Comparison of ENCODE assay signal across 8 cellular contexts in the genomic region with DNA sequence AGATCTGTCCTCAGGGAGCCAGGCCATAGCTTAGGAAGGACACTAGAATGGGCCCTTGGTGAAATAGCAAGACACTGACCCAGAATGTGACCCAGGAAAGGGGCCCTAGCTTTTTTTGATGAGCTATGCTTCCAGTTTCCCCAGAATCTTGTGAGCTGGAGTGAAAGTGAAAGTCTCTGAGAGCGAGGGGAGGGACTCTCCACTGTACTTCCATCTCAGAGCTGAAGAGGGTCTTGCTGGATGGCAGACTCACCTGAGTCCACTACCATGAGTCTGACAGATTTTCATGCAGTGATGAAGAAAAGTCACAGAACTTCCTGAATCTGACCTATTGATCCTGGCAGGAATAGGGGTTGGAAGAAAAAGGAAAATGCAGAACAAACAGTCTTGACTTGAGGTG. TPM values are rescaled to one million over a fixed set of nuclear protein-coding genes. Genes with fewer than 3 reads are reported as not detected.
DNase-seq lines count a peak whose midpoint lies in the region; ATAC-seq and TF ChIP-seq lines count a peak whose summit lies in the region.

No MANE protein-coding gene starts in this region.

- peaks cover 51% of the 10 kb centered on the region for H3K4me1 Mint-ChIP-seq in activated CD4-positive, alpha-beta T cell treated with anti-CD3 and anti-CD28 coated beads, Interleukin-2, amount 10 ng/mL, durations not matched to agents 24 days and 14 days
- H3K4me1 Mint-ChIP-seq in naive thymus-derived CD4-positive, alpha-beta T cell = peaks cover 31 to 53% (median 50%) of the 10 kb centered on the region in 7 donors

- CTCF ChIA-PET in naive thymus-derived CD4-positive, alpha-beta T cell (lab: Charles Lee) = interaction anchor here (0.6 to 6.3 kb wide), 8 partner anchors 13 to 271 kb away, joined by 3 to 73 read pairs (median 4); a partner anchor contains a TSS

- peak overlapping the region; percentile 53 for H3K4me3 ChIP-seq in GM12865 (ENCODE audit: low read depth, low read length)
- peak overlapping the region; percentile 77 for H3K4me3 ChIP-seq in naive thymus-derived CD4-positive, alpha-beta T cell (ENCODE audit: low read length)
- no peak overlapping the region for H3K4me3 ChIP-seq in MG63

- H3K27ac Mint-ChIP-seq in activated CD4-positive, alpha-beta T cell treated with anti-CD3 and anti-CD28 coated beads, Interleukin-2, amount 10 ng/mL, durations not matched to agents 24 days and 14 days = peak overlapping the region; percentile 98
- H3K27ac Mint-ChIP-seq in naive thymus-derived CD4-positive, alpha-beta T cell = peak overlapping the region in 2 of 9 donors; percentile 92 to 93

- no peaks in the 10 kb centered on the region for H3K36me3 ChIP-seq in naive thymus-derived CD4-positive, alpha-beta T cell (ENCODE audit: control insufficient read depth in 2 of 3, insufficient read depth in 3 of 3, low read length in 3 of 3)
- H3K36me3 ChIP-seq in MG63 = no peaks in the 10 kb centered on the region

- intact Hi-C loops in activated CD4-positive, alpha-beta T cell treated with anti-CD3 and anti-CD28 coated beads, Interleukin-2, amount 10 ng/mL, durations not matched to agents 24 days and 14 days (cut with micrococcal nuclease) = loop anchor here (1.0 to 10.0 kb wide), 4 partner anchors 13 to 483 kb away; a partner anchor contains a TSS
- intact Hi-C loops in naive thymus-derived CD4-positive, alpha-beta T cell (cut with micrococcal nuclease) = loop anchor here (1.0 to 10.0 kb wide), 10 partner anchors 14 to 583 kb away; a partner anchor contains a TSS

- H3K27me3 ChIP-seq in naive thymus-derived CD4-positive, alpha-beta T cell (ENCODE audit: control insufficient read depth in 2 of 2, insufficient read depth in 2 of 2, low read length in 2 of 2) = no peaks in the 10 kb centered on the region
- no peaks in the 10 kb centered on the region for H3K27me3 ChIP-seq in MG63

- H3K9me3 ChIP-seq in naive thymus-derived CD4-positive, alpha-beta T cell (ENCODE audit: control insufficient read depth in 2 of 3, low read length in 3 of 3) = no peaks in the 10 kb centered on the region
- H3K9me3 ChIP-seq in MG63 = no peaks in the 10 kb centered on the region

- DNase-seq in GM12865 (ENCODE audit: low read depth) (peak; percentile 78), AG08395 (ENCODE audit: low spot score) (no peak), NCI-H526 treated with DMSO at 0.1 percent for 48 hours (lab: John Stamatoyannopoulos, UW) (no peak), MG63 (no peak), DMS 273 (lab: John Stamatoyannopoulos, UW; ENCODE audit: unreplicated experiment) (no peak)
- DNase-seq in activated CD4-positive, alpha-beta T cell treated with anti-CD3 and anti-CD28 coated beads, Interleukin-2, amount 10 ng/mL, durations not matched to agents 24 days and 14 days = peak; percentile 89
- peak in 8 of 9 donors; percentile 39 to 65 (median 52) for DNase-seq in naive thymus-derived CD4-positive, alpha-beta T cell

- H3K9me3 Mint-ChIP-seq in activated CD4-positive, alpha-beta T cell treated with anti-CD3 and anti-CD28 coated beads, Interleukin-2, amount 10 ng/mL, durations not matched to agents 24 days and 14 days = no peaks in the 10 kb centered on the region
- no peaks in the 10 kb centered on the region for H3K9me3 Mint-ChIP-seq in naive thymus-derived CD4-positive, alpha-beta T cell

- ATAC-seq in GM21825 (IDR thresholded peaks at IDR 0.05; ENCODE audit: unreplicated experiment) = peak; percentile 39
- ATAC-seq in naive thymus-derived CD4-positive, alpha-beta T cell = peak; percentile 65

- H3K4me3 Mint-ChIP-seq in activated CD4-positive, alpha-beta T cell treated with anti-CD3 and anti-CD28 coated beads, Interleukin-2, amount 10 ng/mL, durations not matched to agents 24 days and 14 days = no peak overlapping the region
- no peak overlapping the region for H3K4me3 Mint-ChIP-seq in naive thymus-derived CD4-positive, alpha-beta T cell

- peak overlapping the region; percentile 78 for H3K27ac ChIP-seq in naive thymus-derived CD4-positive, alpha-beta T cell (ENCODE audit: low read depth, low read length)

- POLR2A ChIA-PET in naive thymus-derived CD4-positive, alpha-beta T cell (lab: Charles Lee) = interaction anchor here (0.7 to 5.9 kb wide), 16 partner anchors 9 to 272 kb away, joined by 3 to 38 read pairs (median 3); no protein-coding TSS in a partner anchor

- peaks cover 24% of the 10 kb centered on the region for H3K36me3 Mint-ChIP-seq in activated CD4-positive, alpha-beta T cell treated with anti-CD3 and anti-CD28 coated beads, Interleukin-2, amount 10 ng/mL, durations not matched to agents 24 days and 14 days (ENCODE audit: low read depth)
- H3K36me3 Mint-ChIP-seq in naive thymus-derived CD4-positive, alpha-beta T cell = peaks cover 3 to 41% (median 11%) of the 10 kb centered on the region in 5 donors

- H3K4me1 ChIP-seq in naive thymus-derived CD4-positive, alpha-beta T cell (ENCODE audit: control insufficient read depth in 2 of 2, insufficient read depth in 2 of 2, low read length in 2 of 2) = peaks cover 65 to 74% of the 10 kb centered on the region in 2 donors

- H3K27me3 Mint-ChIP-seq in activated CD4-positive, alpha-beta T cell treated with anti-CD3 and anti-CD28 coated beads, Interleukin-2, amount 10 ng/mL, durations not matched to agents 24 days and 14 days = no peaks in the 10 kb centered on the region
- H3K27me3 Mint-ChIP-seq in naive thymus-derived CD4-positive, alpha-beta T cell = no peaks in the 10 kb centered on the region

- no peak for TF ChIP-seq CTCF in GM12865 (IDR thresholded peaks at IDR 0.05; ENCODE audit: insufficient read depth, low read depth, low read length, missing control alignments)

RNA-seq across cellular contexts. Expression of a gene that starts 3.1 kb away (rescaled TPM):
- total RNA-seq in activated CD4-positive, alpha-beta T cell treated with anti-CD3 and anti-CD28 coated beads, Interleukin-2, amount 10 ng/mL, durations not matched to agents 24 days and 14 days = 37.8 and 42.2 TPM in 2 replicates
- total RNA-seq in naive thymus-derived CD4-positive, alpha-beta T cell = 100 to 1,000 TPM in 4 of 5 experiments, 10 to 100 TPM in 1; 68.2 to 139 (median 116) TPM
- polyA plus RNA-seq in naive thymus-derived CD4-positive, alpha-beta T cell = 100 to 1,000 TPM in 1 of 2 donors, 10 to 100 TPM in 1; 63.3 to 134 TPM
- not detected in 2 replicates for total RNA-seq in MG63 (2014; rRNA removed; shearing (Covaris generic); ENCODE audit: low replicate concordance)

Comparison
In these comparisons a context has a peak if more than half of its experiments do, and no peak if none do; other contexts are left out.
1. DNase-seq: peak in GM12865 (single experiment), activated CD4-positive, alpha-beta T cell treated with anti-CD3 and anti-CD28 coated beads, Interleukin-2, amount 10 ng/mL, durations not matched to agents 24 days and 14 days (single experiment) and naive thymus-derived CD4-positive, alpha-beta T cell (8 of 9); none in AG08395 (single experiment), NCI-H526 treated with DMSO at 0.1 percent for 48 hours (single experiment), MG63 (single experiment) and DMS 273 (single experiment).
2. RNA of a gene that starts 3.1 kb away (total RNA-seq): 68.2 to 139 TPM in naive thymus-derived CD4-positive, alpha-beta T cell and 37.8 to 42.2 TPM in activated CD4-positive, alpha-beta T cell treated with anti-CD3 and anti-CD28 coated beads, Interleukin-2, amount 10 ng/mL, durations not matched to agents 24 days and 14 days; not detected in MG63; every median in the first group is over 10 times any median in the second.